Comparison of ENCODE assay signal across 38 cellular contexts in the genomic region with DNA sequence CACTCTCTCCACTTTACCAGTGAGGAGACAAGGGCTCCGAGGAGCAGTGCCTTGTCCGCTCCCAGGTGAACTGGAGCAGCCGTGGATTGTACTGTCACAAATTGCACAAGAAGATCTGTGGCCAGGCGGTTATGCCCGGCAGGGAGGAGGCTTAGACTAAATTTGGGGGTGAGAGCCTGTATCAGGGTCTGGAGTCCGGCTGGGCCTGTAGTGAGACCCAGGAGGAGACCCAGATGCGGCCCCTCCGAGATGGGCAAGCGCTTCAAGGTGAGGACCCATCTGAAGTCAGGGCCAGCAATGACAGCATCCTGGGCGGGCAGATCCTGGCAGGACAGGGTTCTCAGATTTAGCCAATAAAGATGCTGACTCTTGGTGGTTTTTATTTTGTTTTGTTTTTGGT. TPM values are rescaled to one million over a fixed set of nuclear protein-coding genes. Genes with fewer than 3 reads are reported as not detected.
"Had no signal": no experiment of that assay in that cellular context is flagged by ENCODE, and none has a peak within 500 bp of the region (broad histone marks: within the 10 kb centered on the region; RNA-seq: fewer than 3 reads in every experiment).

No MANE protein-coding gene starts in this region.

- H3K36me3 ChIP-seq: adrenal gland, brain microvascular endothelial cell, breast epithelium had no signal

- H3K27me3 ChIP-seq: adrenal gland, body of pancreas, brain microvascular endothelial cell, breast epithelium had no signal

- H3K27ac ChIP-seq: adrenal gland, body of pancreas, brain microvascular endothelial cell, breast epithelium, VCaP had no signal

- H3K36me3 Mint-ChIP-seq: activated CD4-positive, alpha-beta memory T cell treated with anti-CD3 and anti-CD28 coated beads for 36 hours; activated naive CD4-positive, alpha-beta T cell treated with anti-CD3 and anti-CD28 coated beads, Interleukin-2, amount 50 U/mL, for 72 hours; activated naive CD8-positive, alpha-beta T cell treated with anti-CD3 and anti-CD28 coated beads for 36 hours had no signal

- DNase-seq: activated B cell treated with CpG ODN at 0.5 μM for 24 hours; activated CD4-positive, alpha-beta memory T cell treated with anti-CD3 and anti-CD28 coated beads for 36 hours; activated CD4-positive, alpha-beta T cell treated with anti-CD3 and anti-CD28 coated beads for 4 hours; activated CD4-positive, alpha-beta T cell treated with anti-CD3 and anti-CD28 coated beads, Interleukin-2, amount 10 ng/mL, durations not matched to agents 24 days and 14 days; activated CD4-positive, alpha-beta T cell treated with anti-CD3 and anti-CD28 coated beads, Interleukin-2, amount 50 U/mL, for 1 hour; activated CD4-positive, alpha-beta T cell treated with anti-CD3 and anti-CD28 coated beads, Interleukin-2, amount 50 U/mL, for 4 hours; activated CD4-positive, CD25-positive, alpha-beta regulatory T cell treated with anti-CD3 and anti-CD28 coated beads, Interleukin-2, amount 50 U/mL, for 72 hours; activated CD8-positive, alpha-beta memory T cell treated with anti-CD3 and anti-CD28 coated beads, Interleukin-2, amount 50 U/mL, for 4 hours; activated CD8-positive, alpha-beta T cell treated with anti-CD3 and anti-CD28 coated beads for 36 hours; activated effector memory CD4-positive, alpha-beta T cell treated with anti-CD3 and anti-CD28 coated beads, Interleukin-2, amount 50 U/mL, for 16 hours; activated gamma-delta T cell treated with Interleukin-2 at 50 U/mL for 16 hours; activated naive CD4-positive, alpha-beta T cell; activated naive CD4-positive, alpha-beta T cell treated with anti-CD3 and anti-CD28 coated beads for 36 hours; activated naive CD4-positive, alpha-beta T cell treated with anti-CD3 and anti-CD28 coated beads, Interleukin-2, amount 50 U/mL, for 16 hours; activated naive CD8-positive, alpha-beta T cell treated with anti-CD3 and anti-CD28 coated beads for 36 hours; activated T-cell treated with anti-CD3 and anti-CD28 coated beads for 4 hours; activated T-cell treated with anti-CD3 and anti-CD28 coated beads, Interleukin-2, amount 50 U/mL, for 1 hour; activated T-cell treated with anti-CD3 and anti-CD28 coated beads, Interleukin-2, amount 50 U/mL, for 4 hours; activated T-cell treated with anti-CD3 and anti-CD28 coated beads, Interleukin-2, amount 50 U/mL, for 72 hours; adrenal gland; amniotic stem cell; aorta; body of pancreas; brain microvascular endothelial cell; central memory CD4-positive, alpha-beta T cell; T-helper 1 cell; T-helper 2 cell; T-helper 9 cell had no signal

- H3K9me3 ChIP-seq: adrenal gland, body of pancreas, breast epithelium had no signal

- H3K4me1 ChIP-seq: adrenal gland, breast epithelium had no signal

- H3K27ac Mint-ChIP-seq: activated B cell treated with CpG ODN at 0.5 μM for 24 hours; activated CD4-positive, alpha-beta memory T cell treated with anti-CD3 and anti-CD28 coated beads for 36 hours; activated CD4-positive, alpha-beta T cell treated with anti-CD3 and anti-CD28 coated beads, Interleukin-2, amount 10 ng/mL, durations not matched to agents 24 days and 14 days; activated CD8-positive, alpha-beta T cell treated with anti-CD3 and anti-CD28 coated beads for 36 hours; activated naive CD4-positive, alpha-beta T cell treated with anti-CD3 and anti-CD28 coated beads for 36 hours; activated naive CD4-positive, alpha-beta T cell treated with anti-CD3 and anti-CD28 coated beads, Interleukin-2, amount 50 U/mL, for 72 hours; activated naive CD8-positive, alpha-beta T cell treated with anti-CD3 and anti-CD28 coated beads for 36 hours; activated T-cell treated with anti-CD3 and anti-CD28 coated beads, Interleukin-2, amount 50 U/mL, for 72 hours; activated T-helper 1 cell treated with anti-CD3 and anti-CD28 coated beads, Interleukin-12 subunit alpha, Interleukin-12 subunit beta, Interleukin-2, Interleukin-4 antibody, amounts not matched to agents 30 ng/mL and 10 ng/mL and 1 ng/mL, durations not matched to agents 14 hours and 24 hours and 36 hours; activated T-helper 17 cell treated with anti-CD3 and anti-CD28 coated beads, Interleukin-2, amount 50 U/mL, for 72 hours; T-helper 1 cell treated with Interleukin-12 subunit alpha and Interleukin-12 subunit beta and Interleukin-4 antibody, amounts not matched to agents 30 μg/mL and 1 μg/mL, for 36 hours; T-helper 2 cell treated with Interferon-gamma antibody and Interleukin-4, amounts not matched to agents 5 μg/mL and 100 μg/mL, for 36 hours had no signal

- H3K4me3 Mint-ChIP-seq: activated B cell treated with CpG ODN at 0.5 μM for 24 hours; activated CD4-positive, alpha-beta memory T cell treated with anti-CD3 and anti-CD28 coated beads for 36 hours; activated CD4-positive, alpha-beta T cell treated with anti-CD3 and anti-CD28 coated beads, Interleukin-2, amount 10 ng/mL, durations not matched to agents 24 days and 14 days; activated CD8-positive, alpha-beta T cell treated with anti-CD3 and anti-CD28 coated beads for 36 hours; activated naive CD4-positive, alpha-beta T cell treated with anti-CD3 and anti-CD28 coated beads for 36 hours; activated naive CD8-positive, alpha-beta T cell treated with anti-CD3 and anti-CD28 coated beads for 36 hours; activated T-cell treated with anti-CD3 and anti-CD28 coated beads, Interleukin-2, amount 50 U/mL, for 4 hours; activated T-cell treated with anti-CD3 and anti-CD28 coated beads, Interleukin-2, amount 50 U/mL, for 72 hours; activated T-helper 1 cell treated with anti-CD3 and anti-CD28 coated beads, Interleukin-12 subunit alpha, Interleukin-12 subunit beta, Interleukin-2, Interleukin-4 antibody, amounts not matched to agents 30 ng/mL and 10 ng/mL and 1 ng/mL, durations not matched to agents 14 hours and 24 hours and 36 hours; activated T-helper 17 cell treated with anti-CD3 and anti-CD28 coated beads, Interleukin-2, amount 50 U/mL, for 72 hours; T-helper 1 cell treated with Interleukin-12 subunit alpha and Interleukin-12 subunit beta and Interleukin-4 antibody, amounts not matched to agents 30 μg/mL and 1 μg/mL, for 36 hours; T-helper 2 cell treated with Interferon-gamma antibody and Interleukin-4, amounts not matched to agents 5 μg/mL and 100 μg/mL, for 36 hours had no signal

- H3K4me1 Mint-ChIP-seq: activated B cell treated with CpG ODN at 0.5 μM for 24 hours; activated CD4-positive, alpha-beta T cell treated with anti-CD3 and anti-CD28 coated beads, Interleukin-2, amount 10 ng/mL, durations not matched to agents 24 days and 14 days; activated naive CD8-positive, alpha-beta T cell treated with anti-CD3 and anti-CD28 coated beads for 36 hours; activated T-helper 17 cell treated with anti-CD3 and anti-CD28 coated beads, Interleukin-2, amount 50 U/mL, for 72 hours had no signal

- ATAC-seq: activated CD8-positive, alpha-beta T cell treated with anti-CD3 and anti-CD28 coated beads for 36 hours; activated naive CD4-positive, alpha-beta T cell treated with anti-CD3 and anti-CD28 coated beads, Interleukin-2, amount 50 U/mL, for 72 hours; activated T-cell treated with anti-CD3 and anti-CD28 coated beads, Interleukin-2, amount 50 U/mL, for 4 hours; activated T-cell treated with anti-CD3 and anti-CD28 coated beads, Interleukin-2, amount 50 U/mL, for 72 hours; activated T-helper 17 cell treated with anti-CD3 and anti-CD28 coated beads, Interleukin-2, amount 50 U/mL, for 72 hours; body of pancreas had no signal

- H3K4me3 ChIP-seq: adrenal gland, body of pancreas, breast epithelium had no signal

- H3K9me3 Mint-ChIP-seq: activated B cell treated with CpG ODN at 0.5 μM for 24 hours; activated CD4-positive, alpha-beta memory T cell treated with anti-CD3 and anti-CD28 coated beads for 36 hours; activated CD4-positive, alpha-beta T cell treated with anti-CD3 and anti-CD28 coated beads, Interleukin-2, amount 10 ng/mL, durations not matched to agents 24 days and 14 days; activated CD8-positive, alpha-beta T cell treated with anti-CD3 and anti-CD28 coated beads for 36 hours; activated naive CD4-positive, alpha-beta T cell treated with anti-CD3 and anti-CD28 coated beads for 36 hours; activated naive CD4-positive, alpha-beta T cell treated with anti-CD3 and anti-CD28 coated beads, Interleukin-2, amount 50 U/mL, for 72 hours; activated naive CD8-positive, alpha-beta T cell treated with anti-CD3 and anti-CD28 coated beads for 36 hours; activated T-cell treated with anti-CD3 and anti-CD28 coated beads, Interleukin-2, amount 50 U/mL, for 4 hours; activated T-cell treated with anti-CD3 and anti-CD28 coated beads, Interleukin-2, amount 50 U/mL, for 72 hours; activated T-helper 1 cell treated with anti-CD3 and anti-CD28 coated beads, Interleukin-12 subunit alpha, Interleukin-12 subunit beta, Interleukin-2, Interleukin-4 antibody, amounts not matched to agents 30 ng/mL and 10 ng/mL and 1 ng/mL, durations not matched to agents 14 hours and 24 hours and 36 hours; activated T-helper 17 cell treated with anti-CD3 and anti-CD28 coated beads, Interleukin-2, amount 50 U/mL, for 72 hours; T-helper 1 cell treated with Interleukin-12 subunit alpha and Interleukin-12 subunit beta and Interleukin-4 antibody, amounts not matched to agents 30 μg/mL and 1 μg/mL, for 36 hours; T-helper 2 cell treated with Interferon-gamma antibody and Interleukin-4, amounts not matched to agents 5 μg/mL and 100 μg/mL, for 36 hours had no signal

RNA-seq across cellular contexts. Expression of gene BANF2, which starts 27.6 kb away (rescaled TPM):
- total RNA-seq: activated B cell treated with CpG ODN at 0.5 μM for 24 hours; activated CD4-positive, alpha-beta memory T cell treated with anti-CD3 and anti-CD28 coated beads for 36 hours; activated CD4-positive, alpha-beta T cell treated with anti-CD3 and anti-CD28 coated beads, Interleukin-2, amount 10 ng/mL, durations not matched to agents 24 days and 14 days; activated CD8-positive, alpha-beta memory T cell treated with anti-CD3 and anti-CD28 coated beads for 36 hours; activated CD8-positive, alpha-beta T cell treated with anti-CD3 and anti-CD28 coated beads for 36 hours; activated naive CD4-positive, alpha-beta T cell treated with anti-CD3 and anti-CD28 coated beads for 36 hours; activated naive CD4-positive, alpha-beta T cell treated with anti-CD3 and anti-CD28 coated beads, Interleukin-2, amount 50 U/mL, for 72 hours; activated naive CD8-positive, alpha-beta T cell treated with anti-CD3 and anti-CD28 coated beads for 36 hours; activated T-cell treated with anti-CD3 and anti-CD28 coated beads, Interleukin-2, amount 50 U/mL, for 4 hours; activated T-cell treated with anti-CD3 and anti-CD28 coated beads, Interleukin-2, amount 50 U/mL, for 72 hours; activated T-helper 1 cell treated with anti-CD3 and anti-CD28 coated beads, Interleukin-12 subunit alpha, Interleukin-12 subunit beta, Interleukin-2, Interleukin-4 antibody, amounts not matched to agents 30 ng/mL and 10 ng/mL and 1 ng/mL, durations not matched to agents 14 hours and 24 hours and 36 hours; activated T-helper 17 cell treated with anti-CD3 and anti-CD28 coated beads, Interleukin-2, amount 50 U/mL, for 72 hours; adrenal gland; aorta; astrocyte; breast epithelium; cardiac septum had no signal
- polyA plus RNA-seq: adrenal gland, aorta had no signal
